19 cellular contexts compared by ENCODE assay signal in the genomic region with DNA sequence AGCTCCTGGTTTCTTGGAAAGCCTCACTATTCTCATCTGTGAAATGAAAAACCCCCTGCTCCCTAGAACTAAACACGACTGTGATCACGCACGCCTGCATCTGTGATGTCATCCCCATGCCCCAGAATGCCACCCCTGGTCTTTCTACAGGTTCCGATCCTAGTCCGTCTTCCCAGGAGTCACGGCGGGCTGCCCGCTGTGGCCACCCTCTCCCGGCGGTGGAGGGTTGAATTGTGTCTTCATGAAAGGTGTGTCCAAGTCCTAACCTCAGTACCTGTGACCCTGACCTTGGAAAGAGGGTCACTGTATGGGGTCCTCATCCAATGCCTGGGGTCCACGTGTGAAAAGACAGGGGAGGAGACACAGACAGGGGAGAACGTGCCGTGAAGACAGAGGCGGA.
"Had no signal": no experiment of that assay in that cellular context is flagged by ENCODE, and none has a peak within 500 bp of the region (broad histone marks: within the 10 kb centered on the region; RNA-seq: fewer than 3 reads in every experiment).

No MANE protein-coding gene starts in this region.

- DNase-seq: cortex of kidney; dorsolateral prefrontal cortex; effector CD8-positive, alpha-beta T cell; heart right ventricle; hypothalamus; lower lobe of right lung; naive B cell; posterior cingulate gyrus; sigmoid colon; stimulated activated CD4-positive, alpha-beta T cell treated with anti-CD3 and anti-CD28 coated beads, Interleukin-2, amount 100 ng/mL, for 24 hours; stimulated activated CD4-positive, alpha-beta T cell treated with anti-CD3 and anti-CD28 coated beads, Interleukin-4, amount 100 ng/mL, for 4 hours; stimulated activated naive CD4-positive, alpha-beta T cell treated with Interleukin-2 at 50 U/mL for 16 hours; thyroid gland; uterus had no signal

- H3K36me3 Mint-ChIP-seq: memory B cell, naive B cell had no signal

- H3K9me3 Mint-ChIP-seq: memory B cell, naive B cell had no signal

- H3K27ac ChIP-seq: dorsolateral prefrontal cortex, heart right ventricle, left lung, lower lobe of right lung, skin epidermis, thyroid gland, upper lobe of left lung, uterus had no signal

- H3K27me3 Mint-ChIP-seq: naive B cell had no signal

- H3K4me3 Mint-ChIP-seq: memory B cell, naive B cell had no signal

- H3K9me3 ChIP-seq: heart right ventricle, left lung, lower lobe of right lung, sigmoid colon, thyroid gland, upper lobe of left lung, uterus had no signal

- H3K36me3 ChIP-seq: thyroid gland, uterus had no signal

- H3K27ac Mint-ChIP-seq: memory B cell had no signal

- H3K4me1 Mint-ChIP-seq: naive B cell had no signal

- H3K4me3 ChIP-seq: dorsolateral prefrontal cortex, heart right ventricle, left lung, lower lobe of right lung, sigmoid colon, skin epidermis, thyroid gland, upper lobe of left lung, uterus had no signal

- H3K27me3 ChIP-seq: dorsolateral prefrontal cortex, heart right ventricle, left lung, sigmoid colon, thyroid gland, upper lobe of left lung, uterus had no signal

- ATAC-seq: esophagus mucosa, heart right ventricle, left lung, lower lobe of right lung had no signal
